In the genomic region with DNA sequence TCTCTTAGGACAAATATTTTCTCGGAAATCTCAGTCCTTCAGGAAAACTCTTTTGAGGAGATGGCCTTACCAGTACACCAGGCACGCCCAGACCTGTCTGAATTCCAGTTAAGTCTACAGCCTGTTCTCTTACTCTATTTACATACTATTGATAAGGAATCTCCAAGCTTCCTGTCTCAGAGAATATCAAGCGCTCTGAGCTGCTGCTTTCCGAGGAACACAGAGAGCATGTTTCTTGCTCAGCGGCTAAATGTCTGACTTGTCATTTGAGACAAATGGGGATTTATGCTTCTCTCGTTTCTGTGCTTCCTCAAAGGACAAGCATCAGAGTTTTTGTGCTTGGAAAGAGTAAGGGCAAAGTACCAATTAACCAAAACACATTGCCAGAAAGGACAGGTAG, we compare ENCODE assay signal across 16 cellular contexts.
DNase-seq lines count a peak whose midpoint lies in the region; ATAC-seq and TF ChIP-seq lines count a peak whose summit lies in the region.
"Had no signal": no experiment of that assay in that cellular context is flagged by ENCODE, and none has a peak within 500 bp of the region (broad histone marks: within the 10 kb centered on the region; RNA-seq: fewer than 3 reads in every experiment).

No MANE protein-coding gene starts in this region.

- H3K9ac ChIP-seq in colonic mucosa (ENCODE audit: low read depth in 2 of 2, low read length in 2 of 2) (no peak overlapping the region), mesenchymal stem cell (ENCODE audit: low read length) (no peak overlapping the region)

- no peak overlapping the region for H4K91ac ChIP-seq in mesenchymal stem cell (ENCODE audit: low read length)

- H2BK120ac ChIP-seq in mesenchymal stem cell (ENCODE audit: low read depth, low read length), result no peak overlapping the region

- H3K27me3 ChIP-seq in colonic mucosa (no peaks in the 10 kb centered on the region), mesenchymal stem cell (ENCODE audit: control insufficient read depth in 1 of 2, insufficient read depth in 1 of 2, low read length in 2 of 2) (no peaks in the 10 kb centered on the region), ascending aorta (no peaks in the 10 kb centered on the region)

- no peak overlapping the region for H3K4me3 ChIP-seq in colonic mucosa
- H3K4me3 ChIP-seq in mesenchymal stem cell (ENCODE audit: insufficient read depth in 1 of 2, low read depth in 1 of 2, low read length in 2 of 2), result no peak overlapping the region
- H3K4me3 ChIP-seq in ascending aorta, result no peak overlapping the region

- H3K9me3 ChIP-seq in colonic mucosa (no peaks in the 10 kb centered on the region), mesenchymal stem cell (ENCODE audit: control insufficient read depth, low read length) (no peaks in the 10 kb centered on the region), ascending aorta (no peaks in the 10 kb centered on the region)

- H4K8ac ChIP-seq in mesenchymal stem cell (ENCODE audit: low read length), result no peak overlapping the region

- H3K4ac ChIP-seq in mesenchymal stem cell (ENCODE audit: low read depth in 1 of 2, low read length in 2 of 2), result peak overlapping the region in 1 of 2 experiments; percentile 26

- H3K4me2 ChIP-seq in mesenchymal stem cell (ENCODE audit: low read length, poor library complexity, severe bottlenecking), result no peak overlapping the region

- no peak overlapping the region for H2BK12ac ChIP-seq in mesenchymal stem cell (ENCODE audit: low read length in 2 of 2)

- intact Hi-C loops in colonic mucosa (cut with DNase I) (loop anchor here (10.0 kb wide), 1 partner anchor 260 kb away; the partner anchor contains the start of gene BBX), ascending aorta (cut with DNase I) (no loop called here)

- ATAC-seq in GM21367 (IDR thresholded peaks at IDR 0.05; ENCODE audit: unreplicated experiment), result no peak
- ATAC-seq: activated CD8-positive, alpha-beta memory T cell treated with anti-CD3 and anti-CD28 coated beads, Interleukin-2, amount 10 ng/mL, durations not matched to agents 7 days and 5 days; CD8-positive, alpha-beta T cell; naive thymus-derived CD4-positive, alpha-beta T cell had no signal

- H3K14ac ChIP-seq in mesenchymal stem cell (ENCODE audit: low read length in 2 of 2), result no peak overlapping the region

- no peak overlapping the region for H3K23ac ChIP-seq in mesenchymal stem cell (ENCODE audit: low read length in 2 of 2)

- H2BK15ac ChIP-seq in mesenchymal stem cell (ENCODE audit: low read depth, poor library complexity, severe bottlenecking), result no peak overlapping the region

- H3K4me1 ChIP-seq in colonic mucosa, result no peaks in the 10 kb centered on the region
- no peaks in the 10 kb centered on the region for H3K4me1 ChIP-seq in mesenchymal stem cell (ENCODE audit: control insufficient read depth, insufficient read depth, low read depth, low read length)
- no peaks in the 10 kb centered on the region for H3K4me1 ChIP-seq in ascending aorta

- H2BK5ac ChIP-seq in mesenchymal stem cell (ENCODE audit: low read depth, low read length, poor library complexity, severe bottlenecking), result no peak overlapping the region

- H2AK5ac ChIP-seq in mesenchymal stem cell (ENCODE audit: low read length, severe bottlenecking), result no peak overlapping the region

- no peaks in the 10 kb centered on the region for H3K79me1 ChIP-seq in mesenchymal stem cell (replicated peaks; ENCODE audit: low read length, poor library complexity, severe bottlenecking)

- H3K36me3 ChIP-seq in colonic mucosa (no peaks in the 10 kb centered on the region), mesenchymal stem cell (ENCODE audit: control insufficient read depth in 1 of 2, insufficient read depth in 2 of 2, low read depth in 1 of 2, low read length in 2 of 2) (no peaks in the 10 kb centered on the region), ascending aorta (no peaks in the 10 kb centered on the region)

- H3K18ac ChIP-seq in mesenchymal stem cell (ENCODE audit: low read depth in 1 of 2, low read length in 2 of 2), result peak overlapping the region; percentile 24 to 52

- no peak for TF ChIP-seq CTCF in colonic mucosa (IDR thresholded peaks at IDR 0.05)
- no peak for TF ChIP-seq CTCF in ascending aorta (IDR thresholded peaks at IDR 0.05)

- peak; percentile 6 for DNase-seq in SIG-M5 treated with dmso at 0.1 percent for 504 hours (lab: John Stamatoyannopoulos, UW; ENCODE audit: unreplicated experiment)
- no peak for DNase-seq in SIG-M5 (lab: John Stamatoyannopoulos, UW)
- peak; percentile 20 for DNase-seq in colonic mucosa
- peak; percentile 36 for DNase-seq in mesenchymal stem cell
- no peak for DNase-seq in ascending aorta (ENCODE audit: low spot score in 2 of 2)
- DNase-seq in UCSD-AML1 (lab: John Stamatoyannopoulos, UW; ENCODE audit: unreplicated experiment), result no peak
- DNase-seq: 8988T; activated CD8-positive, alpha-beta memory T cell treated with anti-CD3 and anti-CD28 coated beads, Interleukin-2, amount 10 ng/mL, durations not matched to agents 7 days and 5 days; activated naive CD4-positive, alpha-beta T cell treated with anti-CD3 and anti-CD28 coated beads, Interleukin-2, amount 50 U/mL, for 16 hours; CD8-positive, alpha-beta T cell; GF-D8; naive thymus-derived CD4-positive, alpha-beta T cell; NCI-H1417 treated with DMSO at 0.1 percent for 48 hours; NCI-H69 had no signal

- 6% methylated on average over 6 of the region's 6 CpGs for WGBS in mesenchymal stem cell

- H3K27ac ChIP-seq in colonic mucosa, result no peak overlapping the region
- H3K27ac ChIP-seq in mesenchymal stem cell (ENCODE audit: low read length, poor library complexity, severe bottlenecking), result no peak overlapping the region
- peak overlapping the region; percentile 40 for H3K27ac ChIP-seq in temporal lobe (ENCODE audit: low read depth, low read length)
- H3K27ac ChIP-seq in ascending aorta, result no peak overlapping the region

- H2AFZ ChIP-seq in mesenchymal stem cell (ENCODE audit: low read depth, low read length), result no peak overlapping the region

Comparison
In these comparisons a context has a peak if more than half of its experiments do, and no peak if none do; other contexts are left out.
1. DNase-seq: peak in SIG-M5 treated with dmso at 0.1 percent for 504 hours (single experiment), colonic mucosa (single experiment) and mesenchymal stem cell (single experiment); none in SIG-M5 (single experiment), ascending aorta (0 of 2) and UCSD-AML1 (single experiment).